Comparison of ENCODE assay signal across 22 cellular contexts in genomic region chr11:66203847-66204246, GRCh38.
"Had no signal": no experiment of that assay in that cellular context is flagged by ENCODE, and none has a peak within 500 bp of the region (broad histone marks: within the 10 kb centered on the region; RNA-seq: fewer than 3 reads in every experiment).

No MANE protein-coding gene starts in this region.

- H3K27me3 Mint-ChIP-seq: IgD-negative memory B cell had no signal

- H3K27me3 ChIP-seq: SJSA1 had no signal

- H3K27ac ChIP-seq: HL-60, KMS-11, SJSA1, SK-N-MC had no signal

- H3K4me3 ChIP-seq: K562, SJSA1, SK-N-MC had no signal

- H3K4me1 ChIP-seq: SJSA1 had no signal

- DNase-seq: Kasumi-1, MM.1S, NCI-H1092 treated with DMSO at 0.1 percent for 48 hours, NCI-H1436, NCI-H187, NCI-H2029, NCI-H2081 treated with DMSO at 0.1 percent for 48 hours, NCI-H2171, NCI-H226, NCI-H446, NCI-H510A, NCI-H524 treated with DMSO at 0.1 percent for 48 hours, NCI-H69, Right ventricle myocardium superior, RPMI8226, SIG-M5 had no signal

- H3K4me3 Mint-ChIP-seq: IgD-negative memory B cell had no signal

- ATAC-seq: K562 had no signal
